Comparison of ENCODE assay signal across 9 cellular contexts in the genomic region with DNA sequence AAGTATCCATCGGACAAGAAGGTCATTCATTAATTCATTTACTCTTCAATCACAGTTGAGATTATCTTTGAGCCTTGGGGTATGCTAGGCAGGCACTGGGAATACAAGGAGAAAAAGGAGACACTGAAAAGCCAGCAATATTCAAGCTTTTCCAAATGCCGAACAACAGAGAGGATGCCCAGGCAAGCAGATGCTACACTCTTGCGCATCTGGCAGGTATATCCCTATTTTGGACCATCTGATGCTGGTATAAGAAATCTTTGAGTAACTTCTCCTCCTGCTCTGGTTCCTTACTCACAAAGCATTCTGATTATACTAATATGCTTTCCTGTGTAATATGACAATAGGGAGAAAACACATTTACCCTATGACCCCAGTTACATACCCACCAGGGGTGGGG.
"Had no signal": no experiment of that assay in that cellular context is flagged by ENCODE, and none has a peak within 500 bp of the region (broad histone marks: within the 10 kb centered on the region; RNA-seq: fewer than 3 reads in every experiment).

No MANE protein-coding gene starts in this region.

- ATAC-seq: HCT116, K562 had no signal

- H3K4me3 ChIP-seq: GM23248, HAP-1, K562 had no signal

- DNase-seq: GM23248, GOT3, H7, HFFc6, IMR-90, KG1 had no signal

- H3K9me3 ChIP-seq: HAP-1 had no signal

- H3K4me1 ChIP-seq: HAP-1 had no signal

- H3K36me3 ChIP-seq: HAP-1 had no signal

- H3K27ac ChIP-seq: GM23248 had no signal
